13 cellular contexts compared by ENCODE assay signal in genomic region chr2:197297772-197298318, GRCh38. TPM values are rescaled to one million over a fixed set of nuclear protein-coding genes. Genes with fewer than 3 reads are reported as not detected.
DNase-seq lines count a peak whose midpoint lies in the region; ATAC-seq lines count a peak whose summit lies in the region.
"Had no signal": no experiment of that assay in that cellular context is flagged by ENCODE, and none has a peak within 500 bp of the region (broad histone marks: within the 10 kb centered on the region; RNA-seq: fewer than 3 reads in every experiment).

No MANE protein-coding gene starts in this region.

- peak overlapping the region in 7 of 11 experiments; percentile 13 to 88 (median 55); a peak in 12 of 22 replicates for H3K4me2 ChIP-seq in BLaER1 treated with 17β-estradiol and CSF1 and Interleukin-3, amounts not matched to agents 10 nM and 100 nM
- H3K4me2 ChIP-seq in Karpas-422 (ENCODE audit: low read depth, low read length, poor library complexity, severe bottlenecking) = peak overlapping the region; percentile 76
- H3K4me2 ChIP-seq: BLaER1 had no signal

- no peak overlapping the region for H3K9ac ChIP-seq in BLaER1 treated with 17β-estradiol and CSF1 and Interleukin-3, amounts not matched to agents 10 nM and 100 nM
- H3K9ac ChIP-seq in Karpas-422 (ENCODE audit: low read length) = peak overlapping the region; percentile 48; the same call in 1 of the 2 replicates
- H3K9ac ChIP-seq: BLaER1 had no signal

- H3K9me2 ChIP-seq in Karpas-422 (replicated peaks; ENCODE audit: insufficient read depth, low read length) = no peaks in the 10 kb centered on the region

- H3K9me3 ChIP-seq in BLaER1 treated with 17β-estradiol and CSF1 and Interleukin-3, amounts not matched to agents 10 nM and 100 nM (replicated peaks in 1 of 11) = no peaks in the 10 kb centered on the region
- no peaks in the 10 kb centered on the region for H3K9me3 ChIP-seq in Karpas-422 (ENCODE audit: low read length)
- H3K9me3 ChIP-seq: BLaER1, prostate gland had no signal

- no peak overlapping the region for H3K4me3 ChIP-seq in BLaER1 treated with 17β-estradiol and CSF1 and Interleukin-3, amounts not matched to agents 10 nM and 100 nM
- peak overlapping the region; percentile 48 for H3K4me3 ChIP-seq in Karpas-422 (ENCODE audit: low read length)
- H3K4me3 ChIP-seq: BLaER1, prostate gland had no signal

- DNase-seq in Karpas-422 (peak; percentile 58), GM03348 (ENCODE audit: low spot score) (no peak), HuH-7.5 (ENCODE audit: low spot score) (no peak), kidney glomerular epithelial cell (lab: John Stamatoyannopoulos, UW) (no peak)
- DNase-seq in stimulated activated naive CD4-positive, alpha-beta T cell (lab: John Stamatoyannopoulos, UW) = no peak
- DNase-seq: anterior cingulate cortex, PC-3 had no signal

- peaks cover 100% of the 10 kb centered on the region for H3K79me2 ChIP-seq in Karpas-422 (ENCODE audit: low read length)

- H2AFZ ChIP-seq in Karpas-422 (ENCODE audit: low read length) = no peak overlapping the region

- peaks cover 0 to 49% (median 0%) of the 10 kb centered on the region in 11 experiments; a peak in 6 of 22 replicates for H3K36me3 ChIP-seq in BLaER1 treated with 17β-estradiol and CSF1 and Interleukin-3, amounts not matched to agents 10 nM and 100 nM
- H3K36me3 ChIP-seq in Karpas-422 (ENCODE audit: insufficient read depth, low read length) = peaks cover 32% of the 10 kb centered on the region
- H3K36me3 ChIP-seq: BLaER1, prostate gland had no signal

- peak overlapping the region in 6 of 11 experiments; percentile 15 to 69 (median 57); a peak in 7 of 22 replicates for H3K27ac ChIP-seq in BLaER1 treated with 17β-estradiol and CSF1 and Interleukin-3, amounts not matched to agents 10 nM and 100 nM
- peak overlapping the region; percentile 94 for H3K27ac ChIP-seq in Karpas-422 (ENCODE audit: low read length)
- H3K27ac ChIP-seq: BLaER1, epithelial cell of prostate, prostate gland had no signal

- peaks cover 0 to 51% (median 0%) of the 10 kb centered on the region in 11 experiments; a peak in 3 of 22 replicates for H4K20me1 ChIP-seq in BLaER1 treated with 17β-estradiol and CSF1 and Interleukin-3, amounts not matched to agents 10 nM and 100 nM
- no peaks in the 10 kb centered on the region for H4K20me1 ChIP-seq in Karpas-422 (ENCODE audit: insufficient read depth, low read depth, low read length)
- H4K20me1 ChIP-seq: BLaER1 had no signal

- ATAC-seq in GM18867 (IDR thresholded peaks at IDR 0.05; ENCODE audit: unreplicated experiment) (peak; percentile 28), esophagus mucosa (peak; percentile 42)
- ATAC-seq: PC-3 had no signal

- H3K4me1 ChIP-seq in BLaER1 treated with 17β-estradiol and CSF1 and Interleukin-3, amounts not matched to agents 10 nM and 100 nM = peaks cover 0 to 71% (median 35%) of the 10 kb centered on the region in 10 experiments; a peak in 15 of 20 replicates
- H3K4me1 ChIP-seq in Karpas-422 (ENCODE audit: low read length) = peaks cover 72% of the 10 kb centered on the region
- H3K4me1 ChIP-seq: BLaER1, prostate gland had no signal

- H3K27me3 ChIP-seq in BLaER1 treated with 17β-estradiol and CSF1 and Interleukin-3, amounts not matched to agents 10 nM and 100 nM = no peaks in the 10 kb centered on the region
- no peaks in the 10 kb centered on the region for H3K27me3 ChIP-seq in Karpas-422 (ENCODE audit: low read length)
- H3K27me3 ChIP-seq: BLaER1 had no signal

RNA-seq across cellular contexts. Expression of gene ANKRD44, which starts 12.7 kb away (rescaled TPM):
- total RNA-seq in Karpas-422 (2014; rRNA removed; shearing (Covaris generic); ENCODE audit: low replicate concordance) = 120 and 153 TPM in 2 replicates
- 6.8 TPM for total RNA-seq in esophagus mucosa

Comparison
In these comparisons a context has a peak if more than half of its experiments do, and no peak if none do; other contexts are left out.
1. RNA of gene ANKRD44, which starts 12.7 kb away (total RNA-seq): 120 to 153 TPM in Karpas-422; 6.8 TPM in esophagus mucosa (single experiment); every median in the first group is over 10 times any median in the second.